10 cellular contexts compared by ENCODE assay signal in the genomic region with DNA sequence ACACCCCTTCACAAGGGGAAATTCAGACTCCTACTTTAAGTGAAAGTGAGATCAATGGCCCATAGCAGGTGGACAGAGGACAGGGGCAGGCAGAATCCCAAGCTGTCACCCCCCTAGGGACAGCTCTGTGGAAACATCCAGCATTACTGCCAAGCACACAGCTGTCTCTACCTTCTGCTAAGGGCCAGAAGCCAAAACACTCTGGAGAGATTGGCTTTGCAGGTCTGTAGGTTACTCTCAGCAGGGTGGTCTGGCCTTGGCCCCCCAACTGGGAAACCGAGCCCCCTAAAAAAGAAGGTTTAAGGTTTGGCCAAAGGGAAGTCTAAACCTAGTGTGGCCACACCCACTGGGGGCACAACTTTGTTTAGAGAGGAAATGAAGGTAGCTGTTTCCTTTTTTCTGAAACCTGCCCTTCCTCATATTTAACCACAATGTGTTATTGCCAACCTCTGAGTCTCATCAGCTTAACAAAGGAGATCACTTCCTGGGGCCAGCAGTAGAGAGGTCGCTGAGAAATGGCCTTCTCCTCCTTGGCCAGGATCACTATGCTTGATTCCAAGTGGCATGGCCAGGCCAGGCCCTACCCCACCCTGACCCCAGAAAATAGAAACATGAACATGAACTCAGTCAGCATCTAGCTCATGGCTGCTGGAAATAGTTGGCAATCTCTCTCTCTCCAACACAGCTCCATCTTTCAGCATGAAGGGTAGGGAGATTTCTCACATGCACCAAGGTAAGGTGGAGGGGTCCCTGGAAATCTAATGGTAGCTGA. TPM values are rescaled to one million over a fixed set of nuclear protein-coding genes. Genes with fewer than 3 reads are reported as not detected.
DNase-seq lines count a peak whose midpoint lies in the region; ATAC-seq and TF ChIP-seq lines count a peak whose summit lies in the region.
"Had no signal": no experiment of that assay in that cellular context is flagged by ENCODE, and none has a peak within 500 bp of the region (broad histone marks: within the 10 kb centered on the region; RNA-seq: fewer than 3 reads in every experiment).

No MANE protein-coding gene starts in this region.

- 57% methylated on average over 2 of the region's 2 CpGs for WGBS in urinary bladder

- no peak overlapping the region for H3K27ac Mint-ChIP-seq in MCF 10A (ENCODE audit: low read depth, unreplicated experiment)

- TF ChIP-seq CTCF in breast epithelium (IDR thresholded peaks at IDR 0.05) (no peak), MCF 10A (IDR thresholded peaks at IDR 0.05; ENCODE audit: unreplicated experiment) (no peak)

- H3K4me3 ChIP-seq in breast epithelium (no peak overlapping the region), urinary bladder (ENCODE audit: low read depth, low read length) (no peak overlapping the region)

- no peaks in the 10 kb centered on the region for H3K4me1 Mint-ChIP-seq in MCF 10A (ENCODE audit: insufficient read depth, unreplicated experiment)

- H3K36me3 Mint-ChIP-seq in MCF 10A (ENCODE audit: insufficient read depth, unreplicated experiment) = peaks cover 27% of the 10 kb centered on the region

- TF ChIP-seq POLR2A in breast epithelium (IDR thresholded peaks at IDR 0.05) = no peak

- H3K27me3 Mint-ChIP-seq in MCF 10A (ENCODE audit: insufficient read depth, unreplicated experiment) = no peaks in the 10 kb centered on the region

- no peaks in the 10 kb centered on the region for H3K9me3 ChIP-seq in breast epithelium
- H3K9me3 ChIP-seq: BE2C had no signal

- no TSS peak for BruUV-seq in MCF 10A (replicated peaks; lab: Mats Ljungman, UMichigan)

- no peak for ATAC-seq in HG02642 (IDR thresholded peaks at IDR 0.05; ENCODE audit: poor library complexity, unreplicated experiment)

- H3K9me3 Mint-ChIP-seq in MCF 10A (ENCODE audit: unreplicated experiment) = no peaks in the 10 kb centered on the region

- H3K4me1 ChIP-seq in breast epithelium (no peaks in the 10 kb centered on the region), urinary bladder (ENCODE audit: insufficient read depth) (no peaks in the 10 kb centered on the region)
- H3K4me1 ChIP-seq: BE2C had no signal

- CTCF ChIA-PET in MCF 10A (lab: Yijun Ruan, JAX) = interaction anchor here (1.0 to 1.6 kb wide), 2 partner anchors 11 to 100 kb away, joined by 3 to 8 read pairs; no protein-coding TSS in a partner anchor

- no peak for DNase-seq in breast epithelium (ENCODE audit: low spot score in 2 of 2)
- no peak for DNase-seq in MCF 10A (ENCODE audit: unreplicated experiment)
- DNase-seq in T-helper 22 cell (ENCODE audit: low read depth) = peak; percentile 13
- DNase-seq in germinal center (ENCODE audit: low spot score) = peak; percentile 81
- no peak for DNase-seq in HuH-7.5 (ENCODE audit: low spot score)
- DNase-seq in HT-29 (ENCODE audit: low spot score) = no peak
- DNase-seq: BE2C, left cardiac atrium had no signal

- H3K36me3 ChIP-seq in breast epithelium (no peaks in the 10 kb centered on the region), urinary bladder (ENCODE audit: insufficient read depth) (no peaks in the 10 kb centered on the region)

- POLR2A ChIA-PET in MCF 10A (lab: Yijun Ruan, JAX) = interaction anchor here (1.2 kb wide), 1 partner anchor 67 kb away, joined by 3 read pairs; no protein-coding TSS in a partner anchor

- H3K4me3 Mint-ChIP-seq in MCF 10A (ENCODE audit: unreplicated experiment) = no peak overlapping the region

- intact Hi-C loops in breast epithelium (cut with DNase I; ENCODE audit: low total_unique reads) = no loop called here
- intact Hi-C loops in MCF 10A (cut with micrococcal nuclease) = no loop called here

- H3K27me3 ChIP-seq in breast epithelium = no peaks in the 10 kb centered on the region
- H3K27me3 ChIP-seq: BE2C had no signal

- H3K27ac ChIP-seq in breast epithelium (peak overlapping the region; percentile 55 to 63), urinary bladder (ENCODE audit: low read depth) (peak overlapping the region; percentile 54)

RNA-seq across cellular contexts. Expression of a gene that starts 25.9 kb away (rescaled TPM):
- total RNA-seq in breast epithelium (10 to 100 TPM in 2 of 3 donors, 1 to 10 TPM in 1; 5.3 to 14.7 (median 12.3) TPM), MCF 10A (2022) (0.35 and 0.88 TPM in 2 replicates), urinary bladder (10.4 TPM)
- polyA plus RNA-seq in urinary bladder = 16.8 TPM
- 0.18 and 0.39 TPM in 2 replicates for total RNA-seq in HT-29 (2014; rRNA removed; shearing (Covaris generic))

RNA-seq across cellular contexts. Expression of a gene that starts 32.1 kb away (rescaled TPM):
- 10 to 100 TPM; 28.5 to 38.0 (median 35.4) TPM for total RNA-seq in breast epithelium
- 14.7 and 20.9 TPM in 2 replicates for total RNA-seq in MCF 10A (2022)
- total RNA-seq in urinary bladder = 36.7 TPM
- polyA plus RNA-seq in urinary bladder = 26.3 TPM
- 12.8 and 15.7 TPM in 2 replicates for total RNA-seq in HT-29 (2014; rRNA removed; shearing (Covaris generic))

RNA-seq across cellular contexts. Expression of a gene that starts 43.9 kb away (rescaled TPM):
- total RNA-seq in breast epithelium (10 to 100 TPM; 36.6 to 53.1 (median 52.3) TPM), MCF 10A (2022) (122 TPM in 2 replicates), urinary bladder (34.0 TPM)
- polyA plus RNA-seq in urinary bladder = 57.9 TPM
- 110 and 127 TPM in 2 replicates for total RNA-seq in HT-29 (2014; rRNA removed; shearing (Covaris generic))

Comparison
In these comparisons a context has a peak if more than half of its experiments do, and no peak if none do; other contexts are left out.
1. DNase-seq: peak in T-helper 22 cell (single experiment) and germinal center (single experiment); none in breast epithelium (0 of 2), MCF 10A (single experiment), HuH-7.5 (single experiment) and HT-29 (single experiment).